In genomic region chr7:2522780-2523433, GRCh38 we compare ENCODE assay signal across 8 cellular contexts. TPM values are rescaled to one million over a fixed set of nuclear protein-coding genes. Genes with fewer than 3 reads are reported as not detected.
DNase-seq lines count a peak whose midpoint lies in the region; ATAC-seq, FAIRE-seq and TF ChIP-seq lines count a peak whose summit lies in the region.

No MANE protein-coding gene starts in this region.

- H3K56ac ChIP-seq in H9 (ENCODE audit: insufficient read length, low read depth, low read length): no peak overlapping the region

- peaks cover 40 to 54% of the 10 kb centered on the region in 2 experiments for H3K4me1 Mint-ChIP-seq in H9
- H3K4me1 Mint-ChIP-seq in activated T-cell treated with anti-CD3 and anti-CD28 coated beads, Interleukin-2, amount 50 U/mL, for 72 hours (ENCODE audit: low read depth): peaks cover 46% of the 10 kb centered on the region

- no peaks in the 10 kb centered on the region for H3K9me3 Mint-ChIP-seq in H9
- no peaks in the 10 kb centered on the region for H3K9me3 Mint-ChIP-seq in activated T-cell treated with anti-CD3 and anti-CD28 coated beads, Interleukin-2, amount 50 U/mL, for 72 hours

- H4K20me1 ChIP-seq in H9 (ENCODE audit: control insufficient read depth, insufficient read depth, insufficient read length): no peaks in the 10 kb centered on the region

- H2BK12ac ChIP-seq in H9 (ENCODE audit: insufficient read length, low read depth, low read length): no peak overlapping the region

- peak overlapping the region in 2 of 3 experiments; percentile 91; a peak in 4 of 7 replicates for H3K27ac Mint-ChIP-seq in H9
- H3K27ac Mint-ChIP-seq in activated T-cell treated with anti-CD3 and anti-CD28 coated beads, Interleukin-2, amount 50 U/mL, for 72 hours: peak overlapping the region; percentile 54

- no peak overlapping the region for H4K8ac ChIP-seq in H9 (replicated peaks; ENCODE audit: insufficient read length, low read depth, low read length)

- CTCF ChIA-PET in A549 (lab: Yijun Ruan, JAX) (interaction anchor here (0.7 to 1.6 kb wide), 5 partner anchors 35 to 72 kb away, joined by 3 to 4 read pairs (median 3); partner anchors contain the start of gene IQCE), GM10248 (lab: Yijun Ruan, JAX) (interaction anchor here (0.9 to 1.0 kb wide), 2 partner anchors 24 to 54 kb away, joined by 3 to 4 read pairs; no protein-coding TSS in a partner anchor)

- no peak for TF ChIP-seq CTCF in A549 (IDR thresholded peaks at IDR 0.05)
- no peak for TF ChIP-seq CTCF in H9 (conservative IDR thresholded peaks at IDR 0.05)
- TF ChIP-seq CTCF in GM10248 (IDR thresholded peaks at IDR 0.05; ENCODE audit: control extremely low read depth, extremely low read depth, low read depth, missing control alignments): no peak

- H3K4me3 ChIP-seq in A549 (peak overlapping the region; percentile 25; the same call in 1 of the 3 replicates), small intestine (ENCODE audit: low read depth in 1 of 2, low read length in 2 of 2) (peak overlapping the region in 1 of 2 donors; percentile 74)

- no peak overlapping the region for H3K14ac ChIP-seq in H9 (ENCODE audit: insufficient read depth, low read length)

- H3K79me2 ChIP-seq in H9 (ENCODE audit: insufficient read depth, low read length): no peaks in the 10 kb centered on the region; the same call in 1 of the 2 replicates

- peaks cover 0 to 3% of the 10 kb centered on the region in 2 donors for H3K36me3 ChIP-seq in small intestine (ENCODE audit: control insufficient read depth in 2 of 2, insufficient read depth in 2 of 2, low read length in 2 of 2)

- no peak for TF ChIP-seq EP300 in A549 (IDR thresholded peaks at IDR 0.05)

- FAIRE-seq in A549 (lab: Jason Lieb, UNC): no peak
- no peak for FAIRE-seq in small intestine (lab: Jason Lieb, UNC)

- H3K27me3 Mint-ChIP-seq in H9 (ENCODE audit: low read depth): peaks cover 17% of the 10 kb centered on the region
- H3K27me3 Mint-ChIP-seq in activated T-cell treated with anti-CD3 and anti-CD28 coated beads, Interleukin-2, amount 50 U/mL, for 72 hours (ENCODE audit: low read depth): no peaks in the 10 kb centered on the region

- H4K5ac ChIP-seq in H9 (ENCODE audit: insufficient read length, low read depth, low read length): no peak overlapping the region

- 50% methylated on average over 11 of the region's 19 CpGs for WGBS in A549 (ENCODE audit: missing lambda C conversion rate)
- no CpG with 5 or more reads among the region's 19 CpGs for WGBS in H9 (ENCODE audit: extremely low coverage, insufficient read length, low lambda C conversion rate)
- 19 to 36% (median 33%) methylated on average over 17 to 19 of the region's 19 CpGs for WGBS in small intestine, 3 donors

- no peak overlapping the region for H2BK120ac ChIP-seq in H9 (ENCODE audit: low read depth, low read length, poor library complexity, severe bottlenecking)

- peak overlapping the region; percentile 81 to 95 for H3K27ac ChIP-seq in A549
- H3K27ac ChIP-seq in H9 (ENCODE audit: insufficient read length, low read depth, low read length): no peak overlapping the region
- peak overlapping the region; percentile 98 to 100 for H3K27ac ChIP-seq in small intestine (ENCODE audit: low read depth in 1 of 2, low read length in 1 of 2)

- peak in 1 of 2 experiments; percentile 1; a peak in 1 of 6 replicates for ATAC-seq in A549
- no peak for ATAC-seq in activated T-cell treated with anti-CD3 and anti-CD28 coated beads, Interleukin-2, amount 50 U/mL, for 72 hours (replicated peaks in 1 of 2)
- no peak for ATAC-seq in GM19452 (IDR thresholded peaks at IDR 0.05; ENCODE audit: unreplicated experiment)

- H3K4me3 Mint-ChIP-seq in H9: peak overlapping the region; percentile 53 to 67
- H3K4me3 Mint-ChIP-seq in activated T-cell treated with anti-CD3 and anti-CD28 coated beads, Interleukin-2, amount 50 U/mL, for 72 hours: peak overlapping the region; percentile 96 to 98

- H2AFZ ChIP-seq in H9 (ENCODE audit: low read length): no peak overlapping the region

- no peak for TF ChIP-seq POLR2A in A549 (IDR thresholded peaks at IDR 0.05; ENCODE audit: low read length)

- H3K79me1 ChIP-seq in H9 (ENCODE audit: insufficient read depth, low read depth, low read length, poor library complexity, severe bottlenecking): no peaks in the 10 kb centered on the region

- H4K91ac ChIP-seq in H9 (ENCODE audit: insufficient read length, low read depth, low read length): no peak overlapping the region

- no peak overlapping the region for H3K18ac ChIP-seq in H9 (ENCODE audit: insufficient read length, low read depth, low read length)

- H2BK15ac ChIP-seq in H9 (ENCODE audit: low read depth, low read length): no peak overlapping the region

- no peak overlapping the region for H3K23ac ChIP-seq in H9 (ENCODE audit: insufficient read length, low read depth, low read length)

- no peak overlapping the region for H2BK5ac ChIP-seq in H9 (ENCODE audit: insufficient read length, low read length)

- H3K4me1 ChIP-seq in A549 (peaks cover 76% of the 10 kb centered on the region), H9 (ENCODE audit: insufficient read depth, low read length) (no peaks in the 10 kb centered on the region; the same call in 1 of the 2 replicates), small intestine (ENCODE audit: control insufficient read depth in 2 of 2, insufficient read depth in 1 of 2, low read depth in 1 of 2, low read length in 1 of 2) (peaks cover 3 to 8% of the 10 kb centered on the region in 2 donors)

- peak overlapping the region; percentile 99 for H3K4me2 ChIP-seq in A549
- H3K4me2 ChIP-seq in H9 (ENCODE audit: insufficient read depth, insufficient read length, low read length): peak overlapping the region; percentile 4

- no peak overlapping the region for H2AK5ac ChIP-seq in H9 (ENCODE audit: insufficient read length, low read length)

- H3K9me3 ChIP-seq in A549: no peaks in the 10 kb centered on the region
- H3K9me3 ChIP-seq in H9 (ENCODE audit: control insufficient read depth, low read depth, low read length): no peaks in the 10 kb centered on the region
- no peaks in the 10 kb centered on the region for H3K9me3 ChIP-seq in small intestine (ENCODE audit: control insufficient read depth, low read depth)

- no peak overlapping the region for H3K4ac ChIP-seq in H9 (ENCODE audit: low read depth, low read length)

- POLR2A ChIA-PET in A549 (lab: Yijun Ruan, JAX): no interaction called here
- POLR2A ChIA-PET in GM10248 (lab: Yijun Ruan, JAX): no interaction called here

- H3K27me3 ChIP-seq in H9 (ENCODE audit: insufficient read depth, low read length): no peaks in the 10 kb centered on the region; the same call in 1 of the 2 replicates
- H3K27me3 ChIP-seq in small intestine (ENCODE audit: control insufficient read depth in 2 of 2, insufficient read depth in 2 of 2, low read length in 2 of 2): no peaks in the 10 kb centered on the region

- peak; percentile 35 to 58 for DNase-seq in A549 (ENCODE audit: low read depth in 1 of 2, low spot score in 1 of 2)
- peak; percentile 73 for DNase-seq in H9
- peak; percentile 39 to 49 for DNase-seq in activated T-cell treated with anti-CD3 and anti-CD28 coated beads, Interleukin-2, amount 50 U/mL, for 72 hours
- peak; percentile 67 for DNase-seq in hepatic stellate cell (ENCODE audit: low spot score)
- peak; percentile 97 for DNase-seq in small intestine
- DNase-seq in NCI-H446 (lab: John Stamatoyannopoulos, UW): no peak
- no peak for DNase-seq in GM10248 (ENCODE audit: extremely low spot score)

- TF ChIP-seq RAD21 in A549 (conservative IDR thresholded peaks at IDR 0.05 in 1 of 2, IDR thresholded peaks at IDR 0.05 in 1 of 2): no peak

- peaks cover 0 to 26% (median 24%) of the 10 kb centered on the region in 3 experiments; a peak in 5 of 7 replicates for H3K36me3 Mint-ChIP-seq in H9 (ENCODE audit: insufficient read depth in 1 of 3, low read depth in 3 of 3)
- H3K36me3 Mint-ChIP-seq in activated T-cell treated with anti-CD3 and anti-CD28 coated beads, Interleukin-2, amount 50 U/mL, for 72 hours (ENCODE audit: insufficient read depth in 2 of 2): peaks cover 0 to 7% of the 10 kb centered on the region in 2 donors

- no peak overlapping the region for H3T11ph ChIP-seq in H9 (ENCODE audit: low read length)

- peaks cover 13% of the 10 kb centered on the region for H3K23me2 ChIP-seq in H9 (ENCODE audit: insufficient read length, low read depth, low read length, poor library complexity, severe bottlenecking)

- H3K9ac ChIP-seq in H9 (ENCODE audit: extremely low read depth, insufficient read length, low read length): no peak overlapping the region

- H2BK20ac ChIP-seq in H9 (ENCODE audit: low read depth, low read length, poor library complexity, severe bottlenecking): no peak overlapping the region

RNA-seq across cellular contexts. Expression of gene LFNG, which starts 3.3 kb away (rescaled TPM):
- polyA plus RNA-seq in A549 (2011; rRNA removed): 2.3 and 2.9 TPM in 2 replicates
- 4.7 and 6.4 TPM in 2 replicates for polyA plus RNA-seq in A549 (2012; cell fraction: cytosol; rRNA removed)
- polyA plus RNA-seq in A549 (2012; cell fraction: nucleus; rRNA removed): 10.0 and 15.6 TPM in 2 replicates
- 5.8 to 7.3 TPM (median 6.3 TPM) in 3 replicates for polyA plus RNA-seq in A549 (2017; fragmentation: RNase III; extraction: RNeasy Plus Mini Kit Qiagen cat#74134 plus additional on column Dnase treatment)
- 2.7 and 3.0 TPM in 2 replicates for polyA minus RNA-seq in A549 (2011; rRNA and poly(A)+ RNA removed)
- 52.9 and 55.3 TPM in 2 replicates for total RNA-seq in H9 (2021)
- 10 to 100 TPM; 23.0 to 30.0 TPM for total RNA-seq in activated T-cell treated with anti-CD3 and anti-CD28 coated beads, Interleukin-2, amount 50 U/mL, for 72 hours
- polyA plus RNA-seq in small intestine: 10 to 100 TPM; 10.5 to 39.3 (median 15.4) TPM

RNA-seq across cellular contexts. Expression of gene BRAT1, which starts 32.4 kb away (rescaled TPM):
- 11.9 and 13.3 TPM in 2 replicates for polyA plus RNA-seq in A549 (2011; rRNA removed)
- 35.3 and 50.2 TPM in 2 replicates for polyA plus RNA-seq in A549 (2012; cell fraction: cytosol; rRNA removed)
- polyA plus RNA-seq in A549 (2012; cell fraction: nucleus; rRNA removed): 140 and 205 TPM in 2 replicates
- 22.6 to 25.6 TPM (median 24.4 TPM) in 3 replicates for polyA plus RNA-seq in A549 (2017; fragmentation: RNase III; extraction: RNeasy Plus Mini Kit Qiagen cat#74134 plus additional on column Dnase treatment)
- 12.4 and 13.3 TPM in 2 replicates for polyA minus RNA-seq in A549 (2011; rRNA and poly(A)+ RNA removed)
- total RNA-seq in H9 (2021): 41.2 and 42.6 TPM in 2 replicates
- total RNA-seq in activated T-cell treated with anti-CD3 and anti-CD28 coated beads, Interleukin-2, amount 50 U/mL, for 72 hours: 10 to 100 TPM; 28.0 to 35.2 TPM
- 10 to 100 TPM; 25.6 to 40.3 (median 30.8) TPM for polyA plus RNA-seq in small intestine

RNA-seq across cellular contexts. Expression of gene IQCE, which starts 35.9 kb away (rescaled TPM):
- polyA plus RNA-seq in A549 (2011; rRNA removed): 10.1 and 10.6 TPM in 2 replicates
- 8.9 and 9.3 TPM in 2 replicates for polyA plus RNA-seq in A549 (2012; cell fraction: cytosol; rRNA removed)
- polyA plus RNA-seq in A549 (2012; cell fraction: nucleus; rRNA removed): 16.7 and 18.2 TPM in 2 replicates
- 11.3 to 13.0 TPM (median 12.8 TPM) in 3 replicates for polyA plus RNA-seq in A549 (2017; fragmentation: RNase III; extraction: RNeasy Plus Mini Kit Qiagen cat#74134 plus additional on column Dnase treatment)
- polyA minus RNA-seq in A549 (2011; rRNA and poly(A)+ RNA removed): 10.6 and 13.3 TPM in 2 replicates
- total RNA-seq in H9 (2021): 6.7 and 7.0 TPM in 2 replicates
- total RNA-seq in activated T-cell treated with anti-CD3 and anti-CD28 coated beads, Interleukin-2, amount 50 U/mL, for 72 hours: 10 to 100 TPM; 11.8 to 12.2 TPM
- 10 to 100 TPM; 11.1 to 20.8 (median 19.9) TPM for polyA plus RNA-seq in small intestine

RNA-seq across cellular contexts. Expression of gene GRIFIN, which starts 46.7 kb away (rescaled TPM):
- polyA plus RNA-seq in A549 (2011; rRNA removed) (not detected in 2 replicates), A549 (2017; fragmentation: RNase III; extraction: RNeasy Plus Mini Kit Qiagen cat#74134 plus additional on column Dnase treatment) (not detected in 3 replicates), small intestine (not detected)
- polyA plus RNA-seq in A549 (2012; cell fraction: cytosol; rRNA removed): not detected in 2 replicates
- polyA plus RNA-seq in A549 (2012; cell fraction: nucleus; rRNA removed): not detected in 2 replicates
- polyA minus RNA-seq in A549 (2011; rRNA and poly(A)+ RNA removed): not detected in 2 replicates
- total RNA-seq in H9 (2021): not detected in 2 replicates
- not detected for total RNA-seq in activated T-cell treated with anti-CD3 and anti-CD28 coated beads, Interleukin-2, amount 50 U/mL, for 72 hours

Comparison
In these comparisons a context has a peak if more than half of its experiments do, and no peak if none do; other contexts are left out.
1. DNase-seq: peak in A549 (2 of 2), H9 (single experiment), activated T-cell treated with anti-CD3 and anti-CD28 coated beads, Interleukin-2, amount 50 U/mL, for 72 hours (2 of 2), hepatic stellate cell (single experiment) and small intestine (single experiment); none in NCI-H446 (0 of 2) and GM10248 (single experiment).